ENCODE assay signal across 2 cellular contexts in the genomic region with DNA sequence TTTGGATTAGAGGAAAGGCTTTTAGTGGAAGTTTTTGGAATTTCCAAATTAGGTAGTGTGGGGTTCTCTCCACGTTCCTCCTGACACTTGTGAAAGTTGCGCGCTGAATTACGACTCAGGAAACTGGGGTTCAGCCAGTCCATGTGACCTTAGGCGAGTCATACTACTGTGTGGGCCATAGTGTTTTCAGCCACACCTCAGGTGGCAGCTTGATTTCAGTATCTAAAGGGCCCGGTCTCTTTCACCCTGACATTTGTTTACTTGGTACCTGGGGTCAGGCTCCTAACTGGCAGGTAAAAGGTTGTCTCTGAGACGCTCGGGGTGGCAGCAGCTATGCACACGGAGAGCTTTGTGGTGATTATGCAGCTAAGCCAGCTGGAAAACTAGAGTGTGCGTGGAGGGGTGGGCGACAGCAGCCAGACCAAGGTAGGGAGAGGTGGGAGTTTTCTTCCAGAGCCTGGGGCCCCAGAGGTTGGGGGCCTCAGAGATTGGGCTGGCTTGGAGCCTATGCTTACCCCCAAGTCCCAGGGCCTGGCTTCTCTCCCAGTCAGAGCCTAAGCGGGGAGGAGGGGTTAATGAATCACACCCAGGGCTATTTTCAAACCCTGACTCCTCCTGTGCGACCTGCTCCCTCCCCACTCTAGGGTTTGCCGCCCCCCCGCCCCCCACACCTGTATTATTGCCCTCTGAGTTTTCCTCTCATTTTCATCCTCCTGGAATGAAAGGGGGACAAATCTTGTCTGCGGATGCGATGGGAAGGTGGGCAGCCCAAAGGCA.
TF ChIP-seq lines count a peak whose summit lies in the region.

No MANE protein-coding gene starts in this region.

TF ChIP-seq in SK-N-SH, 30 proteins besides CTCF, POLR2A, EP300 and RAD21:
- TF ChIP-seq MEF2A (IDR thresholded peaks at IDR 0.05; ENCODE audit: borderline replicate concordance, low read depth), result no peak
- TF ChIP-seq REST (IDR thresholded peaks at IDR 0.05; ENCODE audit: low read depth, low read length), result no peak
- no peak for TF ChIP-seq JUND (IDR thresholded peaks at IDR 0.05)
- no peak for TF ChIP-seq IRF3 (IDR thresholded peaks at IDR 0.05; ENCODE audit: low read depth, low read length)
- TF ChIP-seq GABPA (IDR thresholded peaks at IDR 0.05; ENCODE audit: low read depth), result no peak
- TF ChIP-seq SIN3A (IDR thresholded peaks at IDR 0.05; ENCODE audit: borderline replicate concordance, low read depth, low read length), result no peak
- TF ChIP-seq FOXM1 (IDR thresholded peaks at IDR 0.05; ENCODE audit: low read depth), result no peak
- TF ChIP-seq POLR2AphosphoS5 (IDR thresholded peaks at IDR 0.05; ENCODE audit: low read depth, low read length), result no peak
- TF ChIP-seq, protein P1, sequence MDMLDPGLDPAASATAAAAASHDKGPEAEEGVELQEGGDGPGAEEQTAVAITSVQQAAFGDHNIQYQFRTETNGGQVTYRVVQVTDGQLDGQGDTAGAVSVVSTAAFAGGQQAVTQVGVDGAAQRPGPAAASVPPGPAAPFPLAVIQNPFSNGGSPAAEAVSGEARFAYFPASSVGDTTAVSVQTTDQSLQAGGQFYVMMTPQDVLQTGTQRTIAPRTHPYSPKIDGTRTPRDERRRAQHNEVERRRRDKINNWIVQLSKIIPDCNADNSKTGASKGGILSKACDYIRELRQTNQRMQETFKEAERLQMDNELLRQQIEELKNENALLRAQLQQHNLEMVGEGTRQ (IDR thresholded peaks at IDR 0.05; ENCODE audit: borderline replicate concordance, low read depth, low read length), result no peak
- TF ChIP-seq, protein P2, sequence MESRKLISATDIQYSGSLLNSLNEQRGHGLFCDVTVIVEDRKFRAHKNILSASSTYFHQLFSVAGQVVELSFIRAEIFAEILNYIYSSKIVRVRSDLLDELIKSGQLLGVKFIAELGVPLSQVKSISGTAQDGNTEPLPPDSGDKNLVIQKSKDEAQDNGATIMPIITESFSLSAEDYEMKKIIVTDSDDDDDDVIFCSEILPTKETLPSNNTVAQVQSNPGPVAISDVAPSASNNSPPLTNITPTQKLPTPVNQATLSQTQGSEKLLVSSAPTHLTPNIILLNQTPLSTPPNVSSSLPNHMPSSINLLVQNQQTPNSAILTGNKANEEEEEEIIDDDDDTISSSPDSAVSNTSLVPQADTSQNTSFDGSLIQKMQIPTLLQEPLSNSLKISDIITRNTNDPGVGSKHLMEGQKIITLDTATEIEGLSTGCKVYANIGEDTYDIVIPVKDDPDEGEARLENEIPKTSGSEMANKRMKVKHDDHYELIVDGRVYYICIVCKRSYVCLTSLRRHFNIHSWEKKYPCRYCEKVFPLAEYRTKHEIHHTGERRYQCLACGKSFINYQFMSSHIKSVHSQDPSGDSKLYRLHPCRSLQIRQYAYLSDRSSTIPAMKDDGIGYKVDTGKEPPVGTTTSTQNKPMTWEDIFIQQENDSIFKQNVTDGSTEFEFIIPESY (IDR thresholded peaks at IDR 0.05; ENCODE audit: borderline replicate concordance, low read depth), result no peak
- no peak for TF ChIP-seq TEAD4 (IDR thresholded peaks at IDR 0.05; ENCODE audit: borderline replicate concordance, insufficient read depth)
- TF ChIP-seq ELF1 (IDR thresholded peaks at IDR 0.05), result no peak
- TF ChIP-seq, protein P3, sequence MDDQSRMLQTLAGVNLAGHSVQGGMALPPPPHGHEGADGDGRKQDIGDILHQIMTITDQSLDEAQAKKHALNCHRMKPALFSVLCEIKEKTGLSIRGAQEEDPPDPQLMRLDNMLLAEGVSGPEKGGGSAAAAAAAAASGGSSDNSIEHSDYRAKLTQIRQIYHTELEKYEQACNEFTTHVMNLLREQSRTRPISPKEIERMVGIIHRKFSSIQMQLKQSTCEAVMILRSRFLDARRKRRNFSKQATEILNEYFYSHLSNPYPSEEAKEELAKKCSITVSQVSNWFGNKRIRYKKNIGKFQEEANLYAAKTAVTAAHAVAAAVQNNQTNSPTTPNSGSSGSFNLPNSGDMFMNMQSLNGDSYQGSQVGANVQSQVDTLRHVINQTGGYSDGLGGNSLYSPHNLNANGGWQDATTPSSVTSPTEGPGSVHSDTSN (IDR thresholded peaks at IDR 0.05), result no peak
- no peak for TF ChIP-seq EZH2phosphoT487 (IDR thresholded peaks at IDR 0.05; ENCODE audit: borderline replicate concordance, low read depth)
- TF ChIP-seq NRF1 (IDR thresholded peaks at IDR 0.05; ENCODE audit: low read depth, low read length), result no peak
- TF ChIP-seq GATA2 (CRISPR knock-in tag; IDR thresholded peaks at IDR 0.05), result no peak
- TF ChIP-seq RFX5 (IDR thresholded peaks at IDR 0.05; ENCODE audit: low read length), result no peak
- TF ChIP-seq SMC3 (IDR thresholded peaks at IDR 0.05; ENCODE audit: low read depth, low read length), result no peak
- TF ChIP-seq FOSL2 (IDR thresholded peaks at IDR 0.05; ENCODE audit: borderline replicate concordance, low read depth), result no peak
- TF ChIP-seq RCOR1 (IDR thresholded peaks at IDR 0.05; ENCODE audit: low read length), result no peak
TF ChIP-seq in SK-N-SH: peak in this region for 0.

TF ChIP-seq in SK-N-SH treated with all-trans-retinoic acid at 6 μM for 48 hours, 23 proteins besides CTCF, POLR2A, EP300 and RAD21:
- TF ChIP-seq TOX (CRISPR knock-in tag; IDR thresholded peaks at IDR 0.05; ENCODE audit: borderline replicate concordance), result no peak
- no peak for TF ChIP-seq RARB (CRISPR knock-in tag; IDR thresholded peaks at IDR 0.05)
- TF ChIP-seq PPARA (CRISPR knock-in tag; IDR thresholded peaks at IDR 0.05; ENCODE audit: borderline replicate concordance), result no peak
- no peak for TF ChIP-seq ESRRG (CRISPR knock-in tag; IDR thresholded peaks at IDR 0.05)
- no peak for TF ChIP-seq PATZ1 (CRISPR knock-in tag; IDR thresholded peaks at IDR 0.05; ENCODE audit: borderline replicate concordance)
- TF ChIP-seq ZNF8 (CRISPR knock-in tag; IDR thresholded peaks at IDR 0.05), result no peak
- TF ChIP-seq ZNF70 (CRISPR knock-in tag; IDR thresholded peaks at IDR 0.05), result no peak
- TF ChIP-seq, protein P4, sequence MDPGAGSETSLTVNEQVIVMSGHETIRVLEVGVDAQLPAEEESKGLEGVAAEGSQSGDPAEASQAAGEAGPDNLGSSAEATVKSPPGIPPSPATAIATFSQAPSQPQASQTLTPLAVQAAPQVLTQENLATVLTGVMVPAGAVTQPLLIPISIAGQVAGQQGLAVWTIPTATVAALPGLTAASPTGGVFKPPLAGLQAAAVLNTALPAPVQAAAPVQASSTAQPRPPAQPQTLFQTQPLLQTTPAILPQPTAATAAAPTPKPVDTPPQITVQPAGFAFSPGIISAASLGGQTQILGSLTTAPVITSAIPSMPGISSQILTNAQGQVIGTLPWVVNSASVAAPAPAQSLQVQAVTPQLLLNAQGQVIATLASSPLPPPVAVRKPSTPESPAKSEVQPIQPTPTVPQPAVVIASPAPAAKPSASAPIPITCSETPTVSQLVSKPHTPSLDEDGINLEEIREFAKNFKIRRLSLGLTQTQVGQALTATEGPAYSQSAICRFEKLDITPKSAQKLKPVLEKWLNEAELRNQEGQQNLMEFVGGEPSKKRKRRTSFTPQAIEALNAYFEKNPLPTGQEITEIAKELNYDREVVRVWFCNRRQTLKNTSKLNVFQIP (CRISPR knock-in tag; IDR thresholded peaks at IDR 0.05; ENCODE audit: borderline replicate concordance, low read depth), result no peak
- TF ChIP-seq ISL1 (CRISPR knock-in tag; IDR thresholded peaks at IDR 0.05), result no peak
- no peak for TF ChIP-seq ZC3H10 (CRISPR knock-in tag; IDR thresholded peaks at IDR 0.05)
- no peak for TF ChIP-seq OSR1 (CRISPR knock-in tag; IDR thresholded peaks at IDR 0.05)
- no peak for TF ChIP-seq ZNF565 (CRISPR knock-in tag; conservative IDR thresholded peaks at IDR 0.05; ENCODE audit: low read depth)
- TF ChIP-seq ZFP3 (CRISPR knock-in tag; IDR thresholded peaks at IDR 0.05), result no peak
- TF ChIP-seq, protein P5, sequence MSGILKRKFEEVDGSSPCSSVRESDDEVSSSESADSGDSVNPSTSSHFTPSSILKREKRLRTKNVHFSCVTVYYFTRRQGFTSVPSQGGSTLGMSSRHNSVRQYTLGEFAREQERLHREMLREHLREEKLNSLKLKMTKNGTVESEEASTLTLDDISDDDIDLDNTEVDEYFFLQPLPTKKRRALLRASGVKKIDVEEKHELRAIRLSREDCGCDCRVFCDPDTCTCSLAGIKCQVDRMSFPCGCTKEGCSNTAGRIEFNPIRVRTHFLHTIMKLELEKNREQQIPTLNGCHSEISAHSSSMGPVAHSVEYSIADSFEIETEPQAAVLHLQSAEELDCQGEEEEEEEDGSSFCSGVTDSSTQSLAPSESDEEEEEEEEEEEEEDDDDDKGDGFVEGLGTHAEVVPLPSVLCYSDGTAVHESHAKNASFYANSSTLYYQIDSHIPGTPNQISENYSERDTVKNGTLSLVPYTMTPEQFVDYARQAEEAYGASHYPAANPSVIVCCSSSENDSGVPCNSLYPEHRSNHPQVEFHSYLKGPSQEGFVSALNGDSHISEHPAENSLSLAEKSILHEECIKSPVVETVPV (CRISPR knock-in tag; IDR thresholded peaks at IDR 0.05), result no peak
- no peak for TF ChIP-seq CSDC2 (CRISPR knock-in tag; IDR thresholded peaks at IDR 0.05)
- TF ChIP-seq TCF4 (CRISPR knock-in tag; IDR thresholded peaks at IDR 0.05; ENCODE audit: borderline replicate concordance), result no peak
- TF ChIP-seq SNAI2 (CRISPR knock-in tag; IDR thresholded peaks at IDR 0.05), result no peak
- TF ChIP-seq ARNTL (CRISPR knock-in tag; IDR thresholded peaks at IDR 0.05; ENCODE audit: borderline replicate concordance, low read depth), result no peak
- no peak for TF ChIP-seq GLIS3 (CRISPR knock-in tag; IDR thresholded peaks at IDR 0.05)
- no peak for TF ChIP-seq ZFP30 (CRISPR knock-in tag; IDR thresholded peaks at IDR 0.05)
TF ChIP-seq in SK-N-SH treated with all-trans-retinoic acid at 6 μM for 48 hours: peak in this region for 0.
